Comparison of ENCODE assay signal across 1 cellular context in the genomic region with DNA sequence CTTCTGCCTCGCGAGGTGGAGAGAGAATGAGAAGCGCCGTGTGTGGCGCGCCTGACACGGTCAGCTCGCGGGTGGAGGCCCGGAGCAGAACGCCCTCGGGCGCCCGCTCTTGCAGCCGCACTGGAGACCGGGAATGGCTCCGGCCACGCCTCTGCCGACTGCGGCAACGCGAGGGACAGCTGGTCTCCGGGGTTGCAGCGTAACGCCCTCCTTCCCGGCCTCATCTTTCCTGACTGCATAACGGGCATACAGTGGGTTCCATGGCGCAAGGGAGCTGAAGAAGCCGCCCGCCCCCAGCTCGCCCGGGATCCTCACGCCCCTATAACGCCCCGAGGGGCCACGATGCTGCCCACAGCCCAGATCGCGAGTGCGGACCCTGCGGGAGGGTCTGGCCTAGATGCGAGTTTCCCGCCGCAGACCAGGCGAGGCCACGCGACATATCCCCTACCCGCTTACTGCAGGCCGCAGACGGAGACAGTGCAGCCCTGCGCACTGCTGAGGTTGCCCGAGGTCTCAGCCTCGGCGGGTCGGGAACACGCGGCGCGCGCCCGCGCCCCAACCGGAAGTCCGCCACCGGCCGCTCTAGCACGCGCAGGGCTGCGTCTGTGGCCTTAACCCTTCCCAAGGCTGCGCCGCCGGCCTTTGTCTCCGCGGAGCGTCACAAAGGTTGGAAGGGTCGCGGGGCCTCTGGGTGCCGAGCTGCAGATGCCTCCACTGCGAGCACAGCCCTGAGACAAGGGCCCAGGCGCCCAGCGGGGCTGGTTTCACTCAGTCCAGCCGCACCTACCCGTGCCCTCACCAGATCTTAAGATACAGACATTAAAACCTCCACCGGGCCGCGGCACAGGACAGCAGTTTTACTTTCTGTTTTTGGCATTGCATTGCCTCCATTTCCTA.
TF ChIP-seq lines count a peak whose summit lies in the region.

No MANE protein-coding gene starts in this region.

TF ChIP-seq in WTC11, 78 proteins besides CTCF, POLR2A, EP300 and RAD21 (continued from another document and continues in another):
- TF ChIP-seq, protein P1, sequence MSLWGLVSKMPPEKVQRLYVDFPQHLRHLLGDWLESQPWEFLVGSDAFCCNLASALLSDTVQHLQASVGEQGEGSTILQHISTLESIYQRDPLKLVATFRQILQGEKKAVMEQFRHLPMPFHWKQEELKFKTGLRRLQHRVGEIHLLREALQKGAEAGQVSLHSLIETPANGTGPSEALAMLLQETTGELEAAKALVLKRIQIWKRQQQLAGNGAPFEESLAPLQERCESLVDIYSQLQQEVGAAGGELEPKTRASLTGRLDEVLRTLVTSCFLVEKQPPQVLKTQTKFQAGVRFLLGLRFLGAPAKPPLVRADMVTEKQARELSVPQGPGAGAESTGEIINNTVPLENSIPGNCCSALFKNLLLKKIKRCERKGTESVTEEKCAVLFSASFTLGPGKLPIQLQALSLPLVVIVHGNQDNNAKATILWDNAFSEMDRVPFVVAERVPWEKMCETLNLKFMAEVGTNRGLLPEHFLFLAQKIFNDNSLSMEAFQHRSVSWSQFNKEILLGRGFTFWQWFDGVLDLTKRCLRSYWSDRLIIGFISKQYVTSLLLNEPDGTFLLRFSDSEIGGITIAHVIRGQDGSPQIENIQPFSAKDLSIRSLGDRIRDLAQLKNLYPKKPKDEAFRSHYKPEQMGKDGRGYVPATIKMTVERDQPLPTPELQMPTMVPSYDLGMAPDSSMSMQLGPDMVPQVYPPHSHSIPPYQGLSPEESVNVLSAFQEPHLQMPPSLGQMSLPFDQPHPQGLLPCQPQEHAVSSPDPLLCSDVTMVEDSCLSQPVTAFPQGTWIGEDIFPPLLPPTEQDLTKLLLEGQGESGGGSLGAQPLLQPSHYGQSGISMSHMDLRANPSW (CRISPR knock-in tag; conservative IDR thresholded peaks at IDR 0.05; ENCODE audit: low read depth): no peak
- TF ChIP-seq GTF2I (CRISPR knock-in tag; conservative IDR thresholded peaks at IDR 0.05): peak; percentile 91
- TF ChIP-seq KAT7 (CRISPR knock-in tag; IDR thresholded peaks at IDR 0.05; ENCODE audit: borderline replicate concordance): peak; percentile 99
- TF ChIP-seq CREB1 (CRISPR knock-in tag; IDR thresholded peaks at IDR 0.05): no peak; the same call in 1 of the 2 replicates
- TF ChIP-seq, protein P2, sequence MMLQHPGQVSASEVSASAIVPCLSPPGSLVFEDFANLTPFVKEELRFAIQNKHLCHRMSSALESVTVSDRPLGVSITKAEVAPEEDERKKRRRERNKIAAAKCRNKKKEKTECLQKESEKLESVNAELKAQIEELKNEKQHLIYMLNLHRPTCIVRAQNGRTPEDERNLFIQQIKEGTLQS (CRISPR knock-in tag; conservative IDR thresholded peaks at IDR 0.05): no peak
- no peak for TF ChIP-seq ZNF138 (CRISPR knock-in tag; conservative IDR thresholded peaks at IDR 0.05)
- peak; percentile 95 for TF ChIP-seq ETV6 (CRISPR knock-in tag; IDR thresholded peaks at IDR 0.05)
- peak; percentile 28; the same call in 1 of the 2 replicates for TF ChIP-seq CREM (CRISPR knock-in tag; IDR thresholded peaks at IDR 0.05)
- TF ChIP-seq, protein P3, sequence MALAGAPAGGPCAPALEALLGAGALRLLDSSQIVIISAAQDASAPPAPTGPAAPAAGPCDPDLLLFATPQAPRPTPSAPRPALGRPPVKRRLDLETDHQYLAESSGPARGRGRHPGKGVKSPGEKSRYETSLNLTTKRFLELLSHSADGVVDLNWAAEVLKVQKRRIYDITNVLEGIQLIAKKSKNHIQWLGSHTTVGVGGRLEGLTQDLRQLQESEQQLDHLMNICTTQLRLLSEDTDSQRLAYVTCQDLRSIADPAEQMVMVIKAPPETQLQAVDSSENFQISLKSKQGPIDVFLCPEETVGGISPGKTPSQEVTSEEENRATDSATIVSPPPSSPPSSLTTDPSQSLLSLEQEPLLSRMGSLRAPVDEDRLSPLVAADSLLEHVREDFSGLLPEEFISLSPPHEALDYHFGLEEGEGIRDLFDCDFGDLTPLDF (CRISPR knock-in tag; IDR thresholded peaks at IDR 0.05): peak; percentile 60; the same call in 1 of the 2 replicates
- TF ChIP-seq NFYB (CRISPR knock-in tag; conservative IDR thresholded peaks at IDR 0.05; ENCODE audit: low read depth): no peak
- TF ChIP-seq PRRX2 (CRISPR knock-in tag; IDR thresholded peaks at IDR 0.05): no peak
- TF ChIP-seq, protein P4, sequence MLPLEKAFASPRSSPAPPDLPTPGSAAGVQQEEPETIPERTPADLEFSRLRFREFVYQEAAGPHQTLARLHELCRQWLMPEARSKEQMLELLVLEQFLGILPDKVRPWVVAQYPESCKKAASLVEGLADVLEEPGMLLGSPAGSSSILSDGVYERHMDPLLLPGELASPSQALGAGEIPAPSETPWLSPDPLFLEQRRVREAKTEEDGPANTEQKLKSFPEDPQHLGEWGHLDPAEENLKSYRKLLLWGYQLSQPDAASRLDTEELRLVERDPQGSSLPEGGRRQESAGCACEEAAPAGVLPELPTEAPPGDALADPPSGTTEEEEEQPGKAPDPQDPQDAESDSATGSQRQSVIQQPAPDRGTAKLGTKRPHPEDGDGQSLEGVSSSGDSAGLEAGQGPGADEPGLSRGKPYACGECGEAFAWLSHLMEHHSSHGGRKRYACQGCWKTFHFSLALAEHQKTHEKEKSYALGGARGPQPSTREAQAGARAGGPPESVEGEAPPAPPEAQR (CRISPR knock-in tag; IDR thresholded peaks at IDR 0.05): no peak
- peak; percentile 77 for TF ChIP-seq SMAD4 (CRISPR knock-in tag; IDR thresholded peaks at IDR 0.05)
- TF ChIP-seq TCF7 (CRISPR knock-in tag; IDR thresholded peaks at IDR 0.05; ENCODE audit: low read depth): peak; percentile 18; the same call in 1 of the 2 replicates
- TF ChIP-seq, protein P5, sequence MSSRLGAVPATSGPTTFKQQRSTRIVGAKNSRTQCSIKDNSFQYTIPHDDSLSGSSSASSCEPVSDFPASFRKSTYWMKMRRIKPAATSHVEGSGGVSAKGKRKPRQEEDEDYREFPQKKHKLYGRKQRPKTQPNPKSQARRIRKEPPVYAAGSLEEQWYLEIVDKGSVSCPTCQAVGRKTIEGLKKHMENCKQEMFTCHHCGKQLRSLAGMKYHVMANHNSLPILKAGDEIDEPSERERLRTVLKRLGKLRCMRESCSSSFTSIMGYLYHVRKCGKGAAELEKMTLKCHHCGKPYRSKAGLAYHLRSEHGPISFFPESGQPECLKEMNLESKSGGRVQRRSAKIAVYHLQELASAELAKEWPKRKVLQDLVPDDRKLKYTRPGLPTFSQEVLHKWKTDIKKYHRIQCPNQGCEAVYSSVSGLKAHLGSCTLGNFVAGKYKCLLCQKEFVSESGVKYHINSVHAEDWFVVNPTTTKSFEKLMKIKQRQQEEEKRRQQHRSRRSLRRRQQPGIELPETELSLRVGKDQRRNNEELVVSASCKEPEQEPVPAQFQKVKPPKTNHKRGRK (CRISPR knock-in tag; IDR thresholded peaks at IDR 0.05; ENCODE audit: borderline replicate concordance): no peak
- TF ChIP-seq EMX1 (CRISPR knock-in tag; IDR thresholded peaks at IDR 0.05): no peak
- TF ChIP-seq GABPB1 (CRISPR knock-in tag; IDR thresholded peaks at IDR 0.05): peak; percentile 96
- TF ChIP-seq MXD4 (CRISPR knock-in tag; IDR thresholded peaks at IDR 0.05; ENCODE audit: borderline replicate concordance): no peak
- TF ChIP-seq, protein P6, sequence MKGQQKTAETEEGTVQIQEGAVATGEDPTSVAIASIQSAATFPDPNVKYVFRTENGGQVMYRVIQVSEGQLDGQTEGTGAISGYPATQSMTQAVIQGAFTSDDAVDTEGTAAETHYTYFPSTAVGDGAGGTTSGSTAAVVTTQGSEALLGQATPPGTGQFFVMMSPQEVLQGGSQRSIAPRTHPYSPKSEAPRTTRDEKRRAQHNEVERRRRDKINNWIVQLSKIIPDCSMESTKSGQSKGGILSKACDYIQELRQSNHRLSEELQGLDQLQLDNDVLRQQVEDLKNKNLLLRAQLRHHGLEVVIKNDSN (CRISPR knock-in tag; IDR thresholded peaks at IDR 0.05): peak; percentile 62; the same call in 1 of the 2 replicates
- no peak for TF ChIP-seq NR3C1 (CRISPR knock-in tag; conservative IDR thresholded peaks at IDR 0.05; ENCODE audit: low read depth)
- peak; percentile 89 for TF ChIP-seq SP1 (CRISPR knock-in tag; conservative IDR thresholded peaks at IDR 0.05)
- TF ChIP-seq IRF2 (CRISPR knock-in tag; IDR thresholded peaks at IDR 0.05; ENCODE audit: borderline replicate concordance, low read depth): peak; percentile 29; the same call in 1 of the 2 replicates
- no peak for TF ChIP-seq ZNF671 (CRISPR knock-in tag; IDR thresholded peaks at IDR 0.05)
- TF ChIP-seq, protein P7, sequence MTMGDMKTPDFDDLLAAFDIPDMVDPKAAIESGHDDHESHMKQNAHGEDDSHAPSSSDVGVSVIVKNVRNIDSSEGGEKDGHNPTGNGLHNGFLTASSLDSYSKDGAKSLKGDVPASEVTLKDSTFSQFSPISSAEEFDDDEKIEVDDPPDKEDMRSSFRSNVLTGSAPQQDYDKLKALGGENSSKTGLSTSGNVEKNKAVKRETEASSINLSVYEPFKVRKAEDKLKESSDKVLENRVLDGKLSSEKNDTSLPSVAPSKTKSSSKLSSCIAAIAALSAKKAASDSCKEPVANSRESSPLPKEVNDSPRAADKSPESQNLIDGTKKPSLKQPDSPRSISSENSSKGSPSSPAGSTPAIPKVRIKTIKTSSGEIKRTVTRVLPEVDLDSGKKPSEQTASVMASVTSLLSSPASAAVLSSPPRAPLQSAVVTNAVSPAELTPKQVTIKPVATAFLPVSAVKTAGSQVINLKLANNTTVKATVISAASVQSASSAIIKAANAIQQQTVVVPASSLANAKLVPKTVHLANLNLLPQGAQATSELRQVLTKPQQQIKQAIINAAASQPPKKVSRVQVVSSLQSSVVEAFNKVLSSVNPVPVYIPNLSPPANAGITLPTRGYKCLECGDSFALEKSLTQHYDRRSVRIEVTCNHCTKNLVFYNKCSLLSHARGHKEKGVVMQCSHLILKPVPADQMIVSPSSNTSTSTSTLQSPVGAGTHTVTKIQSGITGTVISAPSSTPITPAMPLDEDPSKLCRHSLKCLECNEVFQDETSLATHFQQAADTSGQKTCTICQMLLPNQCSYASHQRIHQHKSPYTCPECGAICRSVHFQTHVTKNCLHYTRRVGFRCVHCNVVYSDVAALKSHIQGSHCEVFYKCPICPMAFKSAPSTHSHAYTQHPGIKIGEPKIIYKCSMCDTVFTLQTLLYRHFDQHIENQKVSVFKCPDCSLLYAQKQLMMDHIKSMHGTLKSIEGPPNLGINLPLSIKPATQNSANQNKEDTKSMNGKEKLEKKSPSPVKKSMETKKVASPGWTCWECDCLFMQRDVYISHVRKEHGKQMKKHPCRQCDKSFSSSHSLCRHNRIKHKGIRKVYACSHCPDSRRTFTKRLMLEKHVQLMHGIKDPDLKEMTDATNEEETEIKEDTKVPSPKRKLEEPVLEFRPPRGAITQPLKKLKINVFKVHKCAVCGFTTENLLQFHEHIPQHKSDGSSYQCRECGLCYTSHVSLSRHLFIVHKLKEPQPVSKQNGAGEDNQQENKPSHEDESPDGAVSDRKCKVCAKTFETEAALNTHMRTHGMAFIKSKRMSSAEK (CRISPR knock-in tag; IDR thresholded peaks at IDR 0.05; ENCODE audit: borderline replicate concordance): no peak
- peak; percentile 78; the same call in 1 of the 2 replicates for TF ChIP-seq TP53 (CRISPR knock-in tag; IDR thresholded peaks at IDR 0.05)
- TF ChIP-seq, protein P8, sequence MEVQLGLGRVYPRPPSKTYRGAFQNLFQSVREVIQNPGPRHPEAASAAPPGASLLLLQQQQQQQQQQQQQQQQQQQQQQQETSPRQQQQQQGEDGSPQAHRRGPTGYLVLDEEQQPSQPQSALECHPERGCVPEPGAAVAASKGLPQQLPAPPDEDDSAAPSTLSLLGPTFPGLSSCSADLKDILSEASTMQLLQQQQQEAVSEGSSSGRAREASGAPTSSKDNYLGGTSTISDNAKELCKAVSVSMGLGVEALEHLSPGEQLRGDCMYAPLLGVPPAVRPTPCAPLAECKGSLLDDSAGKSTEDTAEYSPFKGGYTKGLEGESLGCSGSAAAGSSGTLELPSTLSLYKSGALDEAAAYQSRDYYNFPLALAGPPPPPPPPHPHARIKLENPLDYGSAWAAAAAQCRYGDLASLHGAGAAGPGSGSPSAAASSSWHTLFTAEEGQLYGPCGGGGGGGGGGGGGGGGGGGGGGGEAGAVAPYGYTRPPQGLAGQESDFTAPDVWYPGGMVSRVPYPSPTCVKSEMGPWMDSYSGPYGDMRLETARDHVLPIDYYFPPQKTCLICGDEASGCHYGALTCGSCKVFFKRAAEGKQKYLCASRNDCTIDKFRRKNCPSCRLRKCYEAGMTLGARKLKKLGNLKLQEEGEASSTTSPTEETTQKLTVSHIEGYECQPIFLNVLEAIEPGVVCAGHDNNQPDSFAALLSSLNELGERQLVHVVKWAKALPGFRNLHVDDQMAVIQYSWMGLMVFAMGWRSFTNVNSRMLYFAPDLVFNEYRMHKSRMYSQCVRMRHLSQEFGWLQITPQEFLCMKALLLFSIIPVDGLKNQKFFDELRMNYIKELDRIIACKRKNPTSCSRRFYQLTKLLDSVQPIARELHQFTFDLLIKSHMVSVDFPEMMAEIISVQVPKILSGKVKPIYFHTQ (CRISPR knock-in tag; IDR thresholded peaks at IDR 0.05): no peak
- TF ChIP-seq, protein P9, sequence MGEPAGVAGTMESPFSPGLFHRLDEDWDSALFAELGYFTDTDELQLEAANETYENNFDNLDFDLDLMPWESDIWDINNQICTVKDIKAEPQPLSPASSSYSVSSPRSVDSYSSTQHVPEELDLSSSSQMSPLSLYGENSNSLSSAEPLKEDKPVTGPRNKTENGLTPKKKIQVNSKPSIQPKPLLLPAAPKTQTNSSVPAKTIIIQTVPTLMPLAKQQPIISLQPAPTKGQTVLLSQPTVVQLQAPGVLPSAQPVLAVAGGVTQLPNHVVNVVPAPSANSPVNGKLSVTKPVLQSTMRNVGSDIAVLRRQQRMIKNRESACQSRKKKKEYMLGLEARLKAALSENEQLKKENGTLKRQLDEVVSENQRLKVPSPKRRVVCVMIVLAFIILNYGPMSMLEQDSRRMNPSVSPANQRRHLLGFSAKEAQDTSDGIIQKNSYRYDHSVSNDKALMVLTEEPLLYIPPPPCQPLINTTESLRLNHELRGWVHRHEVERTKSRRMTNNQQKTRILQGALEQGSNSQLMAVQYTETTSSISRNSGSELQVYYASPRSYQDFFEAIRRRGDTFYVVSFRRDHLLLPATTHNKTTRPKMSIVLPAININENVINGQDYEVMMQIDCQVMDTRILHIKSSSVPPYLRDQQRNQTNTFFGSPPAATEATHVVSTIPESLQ (CRISPR knock-in tag; IDR thresholded peaks at IDR 0.05): no peak
- TF ChIP-seq RORB (CRISPR knock-in tag; IDR thresholded peaks at IDR 0.05): no peak
- TF ChIP-seq, protein P10, sequence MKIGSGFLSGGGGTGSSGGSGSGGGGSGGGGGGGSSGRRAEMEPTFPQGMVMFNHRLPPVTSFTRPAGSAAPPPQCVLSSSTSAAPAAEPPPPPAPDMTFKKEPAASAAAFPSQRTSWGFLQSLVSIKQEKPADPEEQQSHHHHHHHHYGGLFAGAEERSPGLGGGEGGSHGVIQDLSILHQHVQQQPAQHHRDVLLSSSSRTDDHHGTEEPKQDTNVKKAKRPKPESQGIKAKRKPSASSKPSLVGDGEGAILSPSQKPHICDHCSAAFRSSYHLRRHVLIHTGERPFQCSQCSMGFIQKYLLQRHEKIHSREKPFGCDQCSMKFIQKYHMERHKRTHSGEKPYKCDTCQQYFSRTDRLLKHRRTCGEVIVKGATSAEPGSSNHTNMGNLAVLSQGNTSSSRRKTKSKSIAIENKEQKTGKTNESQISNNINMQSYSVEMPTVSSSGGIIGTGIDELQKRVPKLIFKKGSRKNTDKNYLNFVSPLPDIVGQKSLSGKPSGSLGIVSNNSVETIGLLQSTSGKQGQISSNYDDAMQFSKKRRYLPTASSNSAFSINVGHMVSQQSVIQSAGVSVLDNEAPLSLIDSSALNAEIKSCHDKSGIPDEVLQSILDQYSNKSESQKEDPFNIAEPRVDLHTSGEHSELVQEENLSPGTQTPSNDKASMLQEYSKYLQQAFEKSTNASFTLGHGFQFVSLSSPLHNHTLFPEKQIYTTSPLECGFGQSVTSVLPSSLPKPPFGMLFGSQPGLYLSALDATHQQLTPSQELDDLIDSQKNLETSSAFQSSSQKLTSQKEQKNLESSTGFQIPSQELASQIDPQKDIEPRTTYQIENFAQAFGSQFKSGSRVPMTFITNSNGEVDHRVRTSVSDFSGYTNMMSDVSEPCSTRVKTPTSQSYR (CRISPR knock-in tag; IDR thresholded peaks at IDR 0.05): peak; percentile 87
- peak; percentile 88 for TF ChIP-seq FOXK1 (CRISPR knock-in tag; IDR thresholded peaks at IDR 0.05)
